Comparison of ENCODE assay signal across 25 cellular contexts in the genomic region with DNA sequence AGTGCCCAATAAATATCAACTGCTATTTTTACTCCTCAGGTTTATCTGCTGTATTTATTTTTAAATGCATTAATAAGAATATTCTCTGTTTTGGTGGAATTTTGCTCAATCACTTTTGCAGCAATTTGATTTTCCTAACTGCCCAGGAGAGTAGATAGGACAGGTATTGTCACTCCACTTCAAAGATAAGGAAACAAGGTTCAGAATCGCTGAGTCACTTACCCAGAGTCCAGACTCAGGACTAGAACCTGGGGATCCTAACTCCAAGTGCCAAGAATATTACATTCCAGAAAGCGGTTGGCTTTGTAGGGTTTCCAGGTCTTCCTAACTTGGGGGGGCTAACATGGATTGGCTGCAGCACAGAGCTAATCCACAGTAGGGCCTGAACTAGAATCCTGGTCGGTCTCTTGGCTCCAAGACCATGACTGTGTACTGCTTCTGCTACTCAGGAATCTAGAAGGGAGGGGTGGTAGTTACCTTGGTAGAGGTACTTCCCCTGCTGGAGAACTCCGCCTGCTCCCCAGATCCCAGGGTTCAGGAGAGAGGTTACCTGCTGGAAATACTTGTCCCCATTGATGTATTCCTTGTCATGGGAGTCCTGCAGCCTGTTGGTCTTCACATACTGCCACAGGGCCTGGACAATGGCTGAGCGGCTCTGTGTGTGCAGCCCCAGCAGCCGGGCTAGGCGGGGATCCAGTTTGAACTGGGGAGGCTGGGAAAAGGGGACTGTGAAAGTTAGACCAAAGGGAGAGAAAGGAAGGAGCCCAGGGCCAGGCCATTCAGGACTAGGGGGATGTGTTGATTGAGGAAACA. TPM values are rescaled to one million over a fixed set of nuclear protein-coding genes. Genes with fewer than 3 reads are reported as not detected.
DNase-seq lines count a peak whose midpoint lies in the region; ATAC-seq and TF ChIP-seq lines count a peak whose summit lies in the region.
"Had no signal": no experiment of that assay in that cellular context is flagged by ENCODE, and none has a peak within 500 bp of the region (broad histone marks: within the 10 kb centered on the region; RNA-seq: fewer than 3 reads in every experiment).

No MANE protein-coding gene starts in this region.

- no peak overlapping the region for H3K4me3 Mint-ChIP-seq in endodermal cell
- H3K4me3 Mint-ChIP-seq: activated B cell treated with CpG ODN at 0.5 μM for 24 hours; activated CD4-positive, alpha-beta memory T cell treated with anti-CD3 and anti-CD28 coated beads, Interleukin-2, amount 10 ng/mL, durations not matched to agents 7 days and 5 days; activated T-helper 17 cell treated with anti-CD3 and anti-CD28 coated beads, Interleukin-2, amount 50 U/mL, for 72 hours; memory B cell had no signal

- intact Hi-C loops in heart right ventricle (cut with DNase I) (loop anchor here in 9 of 10 donors (5.0 to 10.0 kb wide), 5 partner anchors 56 to 119 kb away; a partner anchor contains a TSS), Right ventricle myocardium superior (cut with DNase I) (loop anchor here (10.0 kb wide), 1 partner anchor 116 kb away; no protein-coding TSS in a partner anchor), spleen (cut with DNase I; ENCODE audit: low total_unique reads) (loop anchor here (10.0 kb wide), 1 partner anchor 64 kb away; no protein-coding TSS in a partner anchor)

- H3K36me3 ChIP-seq in heart right ventricle, result peaks cover 0 to 69% (median 35%) of the 10 kb centered on the region in 9 donors
- H3K36me3 ChIP-seq in endodermal cell (ENCODE audit: control insufficient read depth, insufficient read depth, low read length), result peaks cover 56% of the 10 kb centered on the region
- H3K36me3 ChIP-seq in spleen, result peaks cover 0 to 62% (median 39%) of the 10 kb centered on the region in 6 donors

- H3K9ac ChIP-seq in endodermal cell (ENCODE audit: extremely low read depth, low read length, poor library complexity, severe bottlenecking), result no peak overlapping the region

- no peaks in the 10 kb centered on the region for H3K9me3 ChIP-seq in heart right ventricle
- H3K9me3 ChIP-seq in endodermal cell (ENCODE audit: control insufficient read depth, low read length), result no peaks in the 10 kb centered on the region
- H3K9me3 ChIP-seq in spleen, result no peaks in the 10 kb centered on the region
- H3K9me3 ChIP-seq: thoracic aorta had no signal

- no peak overlapping the region for H3K4me3 ChIP-seq in heart right ventricle
- H3K4me3 ChIP-seq in endodermal cell (ENCODE audit: low read length), result no peak overlapping the region
- H3K4me3 ChIP-seq in spleen, result no peak overlapping the region
- H3K4me3 ChIP-seq: thoracic aorta had no signal

- H3K36me3 Mint-ChIP-seq in endodermal cell (ENCODE audit: low read depth), result peaks cover 41% of the 10 kb centered on the region

- H3K27ac ChIP-seq in heart right ventricle, result peak overlapping the region in 8 of 10 donors; percentile 20 to 68 (median 43)
- H3K27ac ChIP-seq in endodermal cell (ENCODE audit: low read depth, low read length), result no peak overlapping the region
- H3K27ac ChIP-seq in spleen, result no peak overlapping the region
- H3K27ac ChIP-seq: epithelial cell of prostate had no signal

- TF ChIP-seq CTCF in heart right ventricle (IDR thresholded peaks at IDR 0.05) (no peak), endodermal cell (conservative IDR thresholded peaks at IDR 0.05) (no peak), spleen (IDR thresholded peaks at IDR 0.05 in 8 of 11, conservative IDR thresholded peaks at IDR 0.05 in 3 of 11) (no peak)

- H3K27ac Mint-ChIP-seq in endodermal cell, result peak overlapping the region; percentile 59
- H3K27ac Mint-ChIP-seq: activated B cell treated with CpG ODN at 0.5 μM for 24 hours; activated CD4-positive, alpha-beta memory T cell treated with anti-CD3 and anti-CD28 coated beads, Interleukin-2, amount 10 ng/mL, durations not matched to agents 7 days and 5 days; activated T-helper 17 cell treated with anti-CD3 and anti-CD28 coated beads, Interleukin-2, amount 50 U/mL, for 72 hours; memory B cell had no signal

- WGBS in heart right ventricle, 2 donors, result 74 to 82% methylated on average over 7 of the region's 7 CpGs
- WGBS in endodermal cell (ENCODE audit: insufficient coverage in 1 of 2, insufficient read length in 1 of 2), 2 experiments, result 95 to 96% methylated on average over 4 to 7 of the region's 7 CpGs
- 95 to 98% (median 96%) methylated on average over 7 of the region's 7 CpGs for WGBS in spleen, 5 donors

- peaks cover 0 to 24% (median 6%) of the 10 kb centered on the region in 7 donors for H3K27me3 ChIP-seq in heart right ventricle
- no peaks in the 10 kb centered on the region for H3K27me3 ChIP-seq in endodermal cell (ENCODE audit: control insufficient read depth, insufficient read depth, low read length, poor library complexity, severe bottlenecking)
- H3K27me3 ChIP-seq in spleen (replicated peaks in 1 of 7), result peaks cover 0 to 26% (median 10%) of the 10 kb centered on the region in 7 donors

- ATAC-seq in heart right ventricle (no peak), Right ventricle myocardium superior (ENCODE audit: poor library complexity) (no peak)
- ATAC-seq: activated T-helper 17 cell treated with anti-CD3 and anti-CD28 coated beads, Interleukin-2, amount 50 U/mL, for 72 hours; naive thymus-derived CD4-positive, alpha-beta T cell had no signal

- DNase-seq in heart right ventricle, result no peak
- no peak for DNase-seq in Right ventricle myocardium superior
- DNase-seq in HuH-7.5 (ENCODE audit: low spot score), result peak; percentile 11
- peak; percentile 38 for DNase-seq in endodermal cell
- DNase-seq in spleen, result peak; percentile 65
- DNase-seq in inferior parietal cortex (ENCODE audit: extremely low spot score), result no peak
- DNase-seq in occipital lobe (lab: John Stamatoyannopoulos, UW), result no peak
- DNase-seq in GDM1 (lab: John Stamatoyannopoulos, UW), result no peak
- DNase-seq: activated B cell treated with CpG ODN at 0.5 μM for 24 hours; activated CD4-positive, alpha-beta memory T cell treated with anti-CD3 and anti-CD28 coated beads, Interleukin-2, amount 10 ng/mL, durations not matched to agents 7 days and 5 days; foreskin fibroblast; kidney; naive thymus-derived CD4-positive, alpha-beta T cell; NCI-H524 treated with DMSO at 0.1 percent for 48 hours; SHP77 treated with DMSO at 0.1 percent for 48 hours had no signal

- peaks cover 7% of the 10 kb centered on the region for H3K27me3 Mint-ChIP-seq in endodermal cell (ENCODE audit: insufficient read depth)

- H3K4me1 Mint-ChIP-seq in endodermal cell, result peaks cover 15% of the 10 kb centered on the region

- no peak for TF ChIP-seq POLR2A in spleen (IDR thresholded peaks at IDR 0.05)

- no peaks in the 10 kb centered on the region for H3K9me3 Mint-ChIP-seq in endodermal cell
- H3K9me3 Mint-ChIP-seq: activated B cell treated with CpG ODN at 0.5 μM for 24 hours; activated CD4-positive, alpha-beta memory T cell treated with anti-CD3 and anti-CD28 coated beads, Interleukin-2, amount 10 ng/mL, durations not matched to agents 7 days and 5 days; activated T-helper 17 cell treated with anti-CD3 and anti-CD28 coated beads, Interleukin-2, amount 50 U/mL, for 72 hours; memory B cell; naive thymus-derived CD4-positive, alpha-beta T cell had no signal

- H3K4me1 ChIP-seq in heart right ventricle (peaks cover 8 to 52% (median 33%) of the 10 kb centered on the region in 9 donors), endodermal cell (ENCODE audit: control insufficient read depth, insufficient read depth, low read length) (peaks cover 8% of the 10 kb centered on the region), spleen (peaks cover 27 to 47% (median 33%) of the 10 kb centered on the region in 6 donors)

RNA-seq across cellular contexts. Expression of a gene that starts 7.3 kb away (rescaled TPM):
- total RNA-seq in heart right ventricle, result 100 to 1,000 TPM in 5 of 10 donors, 10 to 100 TPM in 5; 78.0 to 119 (median 97.6) TPM
- 100 to 1,000 TPM in 1 of 2 donors, 10 to 100 TPM in 1; 77.7 to 175 TPM for polyA plus RNA-seq in heart right ventricle
- total RNA-seq in Right ventricle myocardium superior, result 131 TPM
- total RNA-seq in endodermal cell, result 10 to 100 TPM; 40.0 to 43.5 TPM
- polyA plus RNA-seq in endodermal cell (2013, experiment 1 of 2), result 46.1 TPM
- polyA plus RNA-seq in endodermal cell (2013, experiment 2 of 2), result 41.7 TPM
- total RNA-seq in spleen, result 10 to 100 TPM; 12.0 to 40.2 (median 18.1) TPM
- 10 to 100 TPM in 2 of 3 donors, 1 to 10 TPM in 1; 8.8 to 16.2 (median 15.1) TPM for polyA plus RNA-seq in spleen
- 147 TPM for total RNA-seq in occipital lobe
- total RNA-seq: activated B cell treated with CpG ODN at 0.5 μM for 24 hours had no signal

RNA-seq across cellular contexts. Expression of a gene that starts 8.9 kb away (rescaled TPM):
- total RNA-seq in heart right ventricle (10 to 100 TPM; 12.1 to 22.4 (median 17.4) TPM), Right ventricle myocardium superior (10.5 TPM), endodermal cell (10 to 100 TPM; 31.9 to 35.6 TPM), spleen (10 to 100 TPM; 39.9 to 55.4 (median 47.6) TPM), occipital lobe (19.0 TPM)
- polyA plus RNA-seq in heart right ventricle (10 to 100 TPM; 19.2 to 20.9 TPM), spleen (10 to 100 TPM; 16.3 to 30.0 (median 27.8) TPM)
- polyA plus RNA-seq in endodermal cell (2013, experiment 1 of 2), result 23.1 TPM
- 19.4 TPM for polyA plus RNA-seq in endodermal cell (2013, experiment 2 of 2)

RNA-seq across cellular contexts. Expression of a gene that starts 14.1 kb away (rescaled TPM):
- total RNA-seq in heart right ventricle, result 10 to 100 TPM; 25.2 to 33.8 (median 29.5) TPM
- 10 to 100 TPM; 13.0 to 35.2 TPM for polyA plus RNA-seq in heart right ventricle
- 23.9 TPM for total RNA-seq in Right ventricle myocardium superior
- total RNA-seq in endodermal cell, result 10 to 100 TPM; 43.3 to 48.9 TPM
- 43.5 TPM for polyA plus RNA-seq in endodermal cell (2013, experiment 1 of 2)
- 37.8 TPM for polyA plus RNA-seq in endodermal cell (2013, experiment 2 of 2)
- 10 to 100 TPM; 22.7 to 30.0 (median 29.8) TPM for total RNA-seq in spleen
- 10 to 100 TPM in 2 of 3 donors, 1 to 10 TPM in 1; 9.2 to 19.3 (median 12.9) TPM for polyA plus RNA-seq in spleen
- total RNA-seq in occipital lobe, result 29.5 TPM

RNA-seq across cellular contexts. Expression of a gene that starts 30.9 kb away (rescaled TPM):
- total RNA-seq in heart right ventricle, result not detected
- not detected for polyA plus RNA-seq in heart right ventricle
- not detected for total RNA-seq in Right ventricle myocardium superior
- not detected for total RNA-seq in endodermal cell
- polyA plus RNA-seq in endodermal cell (2013, experiment 1 of 2), result not detected
- polyA plus RNA-seq in endodermal cell (2013, experiment 2 of 2), result not detected
- not detected for total RNA-seq in spleen
- under 1 TPM in 1 of 3 donors, not detected in 2; 0.24 TPM for polyA plus RNA-seq in spleen
- total RNA-seq in occipital lobe, result not detected
- total RNA-seq: activated CD4-positive, alpha-beta memory T cell treated with anti-CD3 and anti-CD28 coated beads, Interleukin-2, amount 10 ng/mL, durations not matched to agents 7 days and 5 days; bronchial epithelial cell; Daoy; dermis microvascular lymphatic vessel endothelial cell; HT1080; kidney; pulmonary artery endothelial cell; thoracic aorta had no signal
- polyA plus RNA-seq: naive thymus-derived CD4-positive, alpha-beta T cell had no signal

RNA-seq across cellular contexts. Expression of a gene that starts 54.1 kb away (rescaled TPM):
- total RNA-seq in heart right ventricle, result 10 to 100 TPM; 17.5 to 44.6 (median 29.1) TPM
- 10 to 100 TPM in 1 of 2 donors, 1 to 10 TPM in 1; 7.2 to 63.4 TPM for polyA plus RNA-seq in heart right ventricle
- total RNA-seq in Right ventricle myocardium superior, result 42.6 TPM
- total RNA-seq in endodermal cell, result not detected
- polyA plus RNA-seq in endodermal cell (2013, experiment 1 of 2), result not detected
- polyA plus RNA-seq in endodermal cell (2013, experiment 2 of 2), result not detected
- not detected for total RNA-seq in spleen
- not detected for polyA plus RNA-seq in spleen
- total RNA-seq in occipital lobe, result not detected
- total RNA-seq: activated B cell treated with CpG ODN at 0.5 μM for 24 hours; activated CD4-positive, alpha-beta memory T cell treated with anti-CD3 and anti-CD28 coated beads, Interleukin-2, amount 10 ng/mL, durations not matched to agents 7 days and 5 days; activated T-helper 17 cell treated with anti-CD3 and anti-CD28 coated beads, Interleukin-2, amount 50 U/mL, for 72 hours; bronchial epithelial cell; Daoy; dermis microvascular lymphatic vessel endothelial cell; HT1080; kidney; naive thymus-derived CD4-positive, alpha-beta T cell; pulmonary artery endothelial cell; T-helper 2 cell treated with Interferon-gamma antibody and Interleukin-4, amounts not matched to agents 100 ng/mL and 5 ng/mL, for 36 hours; thoracic aorta had no signal
- polyA plus RNA-seq: naive thymus-derived CD4-positive, alpha-beta T cell had no signal

Comparison
In these comparisons a context has a peak if more than half of its experiments do, and no peak if none do; other contexts are left out.
1. DNase-seq: peak in HuH-7.5 (single experiment), endodermal cell (single experiment) and spleen (single experiment); none in heart right ventricle (0 of 2), Right ventricle myocardium superior (single experiment), inferior parietal cortex (single experiment), occipital lobe (single experiment) and GDM1 (single experiment).
2. H3K27ac ChIP-seq: peak in heart right ventricle (8 of 10); none in endodermal cell (single experiment) and spleen (0 of 8).